ENCODE assay signal across 11 cellular contexts in genomic region chr14:75499084-75499875, GRCh38. TPM values are rescaled to one million over a fixed set of nuclear protein-coding genes. Genes with fewer than 3 reads are reported as not detected.
DNase-seq lines count a peak whose midpoint lies in the region; ATAC-seq lines count a peak whose summit lies in the region.
"Had no signal": no experiment of that assay in that cellular context is flagged by ENCODE, and none has a peak within 500 bp of the region (broad histone marks: within the 10 kb centered on the region; RNA-seq: fewer than 3 reads in every experiment).

No MANE protein-coding gene starts in this region.

- no peak for DNase-seq in activated naive CD4-positive, alpha-beta T cell treated with anti-CD3 and anti-CD28 coated beads, Interleukin-2, amount 50 U/mL, for 72 hours (ENCODE audit: low spot score in 2 of 2)
- no peak for DNase-seq in activated naive CD4-positive, alpha-beta T cell treated with anti-CD3 and anti-CD28 coated beads, Interleukin-2, amount 50 U/mL, for 16 hours
- DNase-seq in stimulated activated naive CD8-positive, alpha-beta T cell treated with anti-CD3 and anti-CD28 coated beads, Interleukin-15, Interleukin-2, amounts not matched to agents 100 U/mL and 50 U/mL, for 24 hours: peak; percentile 35
- DNase-seq in caudate nucleus (lab: John Stamatoyannopoulos, UW) (no peak), NCI-H748 treated with DMSO at 0.1 percent for 48 hours (lab: John Stamatoyannopoulos, UW) (no peak)
- DNase-seq: HFFc6; naive thymus-derived CD4-positive, alpha-beta T cell had no signal

- peak overlapping the region; percentile 36 to 44 for H3K27ac Mint-ChIP-seq in activated naive CD4-positive, alpha-beta T cell treated with anti-CD3 and anti-CD28 coated beads, Interleukin-2, amount 50 U/mL, for 72 hours
- H3K27ac Mint-ChIP-seq: activated naive CD4-positive, alpha-beta T cell treated with anti-CD3 and anti-CD28 coated beads, Interleukin-2, amount 50 U/mL, for 24 hours; HFFc6 had no signal

- H3K9me3 Mint-ChIP-seq in activated naive CD4-positive, alpha-beta T cell treated with anti-CD3 and anti-CD28 coated beads, Interleukin-2, amount 50 U/mL, for 72 hours: peaks cover 3 to 15% of the 10 kb centered on the region in 2 donors
- H3K9me3 Mint-ChIP-seq: activated naive CD4-positive, alpha-beta T cell treated with anti-CD3 and anti-CD28 coated beads, Interleukin-2, amount 50 U/mL, for 24 hours; HFFc6; naive thymus-derived CD4-positive, alpha-beta T cell had no signal

- H3K36me3 Mint-ChIP-seq in activated naive CD4-positive, alpha-beta T cell treated with anti-CD3 and anti-CD28 coated beads, Interleukin-2, amount 50 U/mL, for 72 hours: peaks cover 0 to 8% of the 10 kb centered on the region in 2 donors
- H3K36me3 Mint-ChIP-seq: activated naive CD4-positive, alpha-beta T cell treated with anti-CD3 and anti-CD28 coated beads, Interleukin-2, amount 50 U/mL, for 24 hours had no signal

- H3K27ac ChIP-seq in caudate nucleus (ENCODE audit: low read depth, low read length): no peak overlapping the region

- peak; percentile 48 to 67 for ATAC-seq in activated naive CD4-positive, alpha-beta T cell treated with anti-CD3 and anti-CD28 coated beads, Interleukin-2, amount 50 U/mL, for 72 hours
- ATAC-seq in GM21825 (IDR thresholded peaks at IDR 0.05; ENCODE audit: unreplicated experiment): peak; percentile 71
- ATAC-seq in HG03571 (IDR thresholded peaks at IDR 0.05; ENCODE audit: unreplicated experiment): peak; percentile 73
- ATAC-seq in stimulated activated naive CD8-positive, alpha-beta T cell treated with anti-CD3 and anti-CD28 coated beads, Interleukin-15, Interleukin-2, amounts not matched to agents 100 U/mL and 50 U/mL, for 24 hours: peak; percentile 60
- no peak for ATAC-seq in HG03097 (IDR thresholded peaks at IDR 0.05; ENCODE audit: low FRiP score, unreplicated experiment)
- ATAC-seq: naive thymus-derived CD4-positive, alpha-beta T cell had no signal

RNA-seq across cellular contexts. Expression of gene BATF, which starts 23.0 kb away (rescaled TPM):
- 100 to 1,000 TPM in 1 of 2 donors, 10 to 100 TPM in 1; 93.6 to 165 TPM for total RNA-seq in activated naive CD4-positive, alpha-beta T cell treated with anti-CD3 and anti-CD28 coated beads, Interleukin-2, amount 50 U/mL, for 72 hours
- total RNA-seq: HFFc6 had no signal
